Comparison of ENCODE assay signal across 17 cellular contexts in genomic region chr2:197547163-197547900, GRCh38.
"Had no signal": no experiment of that assay in that cellular context is flagged by ENCODE, and none has a peak within 500 bp of the region (broad histone marks: within the 10 kb centered on the region; RNA-seq: fewer than 3 reads in every experiment).

No MANE protein-coding gene starts in this region.

- H3K27ac ChIP-seq: breast epithelium, epithelial cell of prostate, gastrocnemius medialis, left lung, pancreas, testis had no signal

- DNase-seq: activated CD4-positive, alpha-beta memory T cell treated with anti-CD3 and anti-CD28 coated beads for 36 hours; activated naive CD8-positive, alpha-beta T cell treated with anti-CD3 and anti-CD28 coated beads, Interleukin-2, amount 10 ng/mL, durations not matched to agents 7 days and 5 days; anterior cingulate cortex; gastrocnemius medialis; heart right ventricle; islet precursor cell; left lung; pancreas; retina; stimulated activated CD4-positive, alpha-beta T cell treated with anti-CD3 and anti-CD28 coated beads, Interleukin-4, amount 100 ng/mL, for 1 hour; stimulated activated CD8-positive, alpha-beta memory T cell treated with anti-CD3 and anti-CD28 coated beads, Interleukin-4, amount 100 ng/mL, for 48 hours; stimulated activated naive CD8-positive, alpha-beta T cell treated with anti-CD3 and anti-CD28 coated beads, Interleukin-15, amount 100 ng/mL, for 72 hours; T-helper 2 cell; testis had no signal

- H3K4me1 Mint-ChIP-seq: stimulated activated naive CD8-positive, alpha-beta T cell treated with anti-CD3 and anti-CD28 coated beads, Interleukin-15, amount 100 ng/mL, for 72 hours had no signal

- H3K9me3 Mint-ChIP-seq: activated CD4-positive, alpha-beta memory T cell treated with anti-CD3 and anti-CD28 coated beads for 36 hours; activated naive CD8-positive, alpha-beta T cell treated with anti-CD3 and anti-CD28 coated beads, Interleukin-2, amount 10 ng/mL, durations not matched to agents 7 days and 5 days; stimulated activated naive CD8-positive, alpha-beta T cell treated with anti-CD3 and anti-CD28 coated beads, Interleukin-15, amount 100 ng/mL, for 72 hours had no signal

- H3K36me3 ChIP-seq: breast epithelium had no signal

- H3K27me3 Mint-ChIP-seq: activated CD4-positive, alpha-beta memory T cell treated with anti-CD3 and anti-CD28 coated beads for 36 hours; activated naive CD8-positive, alpha-beta T cell treated with anti-CD3 and anti-CD28 coated beads, Interleukin-2, amount 10 ng/mL, durations not matched to agents 7 days and 5 days; stimulated activated naive CD8-positive, alpha-beta T cell treated with anti-CD3 and anti-CD28 coated beads, Interleukin-15, amount 100 ng/mL, for 72 hours had no signal

- H3K27me3 ChIP-seq: breast epithelium, gastrocnemius medialis, heart right ventricle, left lung, pancreas, testis had no signal

- H3K27ac Mint-ChIP-seq: activated CD4-positive, alpha-beta memory T cell treated with anti-CD3 and anti-CD28 coated beads for 36 hours; activated naive CD8-positive, alpha-beta T cell treated with anti-CD3 and anti-CD28 coated beads, Interleukin-2, amount 10 ng/mL, durations not matched to agents 7 days and 5 days; stimulated activated naive CD8-positive, alpha-beta T cell treated with anti-CD3 and anti-CD28 coated beads, Interleukin-15, amount 100 ng/mL, for 72 hours had no signal

- H3K4me3 ChIP-seq: breast epithelium, gastrocnemius medialis, heart right ventricle, left lung, pancreas, testis had no signal

- H3K4me3 Mint-ChIP-seq: activated CD4-positive, alpha-beta memory T cell treated with anti-CD3 and anti-CD28 coated beads for 36 hours; activated naive CD8-positive, alpha-beta T cell treated with anti-CD3 and anti-CD28 coated beads, Interleukin-2, amount 10 ng/mL, durations not matched to agents 7 days and 5 days; stimulated activated naive CD8-positive, alpha-beta T cell treated with anti-CD3 and anti-CD28 coated beads, Interleukin-15, amount 100 ng/mL, for 72 hours had no signal

- H3K9me3 ChIP-seq: breast epithelium, gastrocnemius medialis, heart right ventricle, left lung, pancreas, testis had no signal

- H3K4me1 ChIP-seq: breast epithelium, gastrocnemius medialis, left lung, pancreas, testis had no signal

- ATAC-seq: gastrocnemius medialis; left lung; pancreas; SK-N-SH treated with all-trans-retinoic acid at 6 μM for 48 hours; stimulated activated naive CD8-positive, alpha-beta T cell treated with anti-CD3 and anti-CD28 coated beads, Interleukin-15, amount 100 ng/mL, for 72 hours had no signal
